ENCODE assay signal across 8 cellular contexts in genomic region chr14:94026886-94027469, GRCh38. TPM values are rescaled to one million over a fixed set of nuclear protein-coding genes. Genes with fewer than 3 reads are reported as not detected.
A peak's percentile ranks its signal among the peaks of the same experiment; 100 is the strongest.
DNase-seq lines count a peak whose midpoint lies in the region; ATAC-seq and TF ChIP-seq lines count a peak whose summit lies in the region.

No MANE protein-coding gene starts in this region.

- H2BK120ac ChIP-seq in mesenchymal stem cell (ENCODE audit: low read depth, low read length) = no peak overlapping the region

- H2AK5ac ChIP-seq in mesenchymal stem cell (ENCODE audit: low read length, severe bottlenecking) = no peak overlapping the region

- no peak for TF ChIP-seq POLR2A in body of pancreas (IDR thresholded peaks at IDR 0.05)
- TF ChIP-seq POLR2A in transverse colon (IDR thresholded peaks at IDR 0.05) = no peak

- no peak overlapping the region for H4K91ac ChIP-seq in mesenchymal stem cell (ENCODE audit: low read length)

- H2BK15ac ChIP-seq in mesenchymal stem cell (ENCODE audit: low read depth, poor library complexity, severe bottlenecking) = no peak overlapping the region

- H3K27me3 Mint-ChIP-seq in activated T-cell treated with anti-CD3 and anti-CD28 coated beads, Interleukin-2, amount 50 U/mL, for 72 hours (ENCODE audit: low read depth) = no peaks in the 10 kb centered on the region

- peaks cover 24% of the 10 kb centered on the region for H3K79me1 ChIP-seq in mesenchymal stem cell (replicated peaks; ENCODE audit: low read length, poor library complexity, severe bottlenecking)

- H3K4me1 ChIP-seq in body of pancreas (peaks cover 13% of the 10 kb centered on the region), mesenchymal stem cell (ENCODE audit: control insufficient read depth, insufficient read depth, low read depth, low read length) (peaks cover 18% of the 10 kb centered on the region), transverse colon (peaks cover 0 to 21% (median 13%) of the 10 kb centered on the region in 4 donors)

- 42 to 79% methylated on average over 7 to 17 of the region's 17 CpGs for whole genome bisulfite sequencing in body of pancreas, 2 donors
- WGBS in mesenchymal stem cell = 57% methylated on average over 17 of the region's 17 CpGs
- 41% methylated on average over 16 of the region's 17 CpGs; no CpG with 5 or more reads in 1 of the 2 donors for WGBS in transverse colon (ENCODE audit: low coverage in 1 of 2), 2 donors

- peak overlapping the region; percentile 29 for H2AFZ ChIP-seq in mesenchymal stem cell (ENCODE audit: low read depth, low read length)

- peak overlapping the region; percentile 71 for H3K9ac ChIP-seq in mesenchymal stem cell (ENCODE audit: low read length)

- H2BK12ac ChIP-seq in mesenchymal stem cell (ENCODE audit: low read length in 2 of 2) = peak overlapping the region in 1 of 2 experiments; percentile 32

- H3K18ac ChIP-seq in mesenchymal stem cell (ENCODE audit: low read depth in 1 of 2, low read length in 2 of 2) = peak overlapping the region; percentile 12 to 23

- H3K4me1 Mint-ChIP-seq in activated T-cell treated with anti-CD3 and anti-CD28 coated beads, Interleukin-2, amount 50 U/mL, for 72 hours (ENCODE audit: low read depth) = peaks cover 48% of the 10 kb centered on the region

- intact Hi-C loops in body of pancreas (cut with DNase I) = no loop called here
- intact Hi-C loops in transverse colon (cut with DNase I; ENCODE audit: low total_unique reads) = no loop called here

- no peak for TF ChIP-seq CTCF in body of pancreas (IDR thresholded peaks at IDR 0.05)
- no peak for TF ChIP-seq CTCF in transverse colon (IDR thresholded peaks at IDR 0.05)

- no peak for TF ChIP-seq EP300 in transverse colon (IDR thresholded peaks at IDR 0.05; ENCODE audit: low read depth)

- H2BK5ac ChIP-seq in mesenchymal stem cell (ENCODE audit: low read depth, low read length, poor library complexity, severe bottlenecking) = no peak overlapping the region

- H3K4ac ChIP-seq in mesenchymal stem cell (ENCODE audit: low read depth in 1 of 2, low read length in 2 of 2) = no peak overlapping the region

- DNase-seq in activated T-cell treated with anti-CD3 and anti-CD28 coated beads, Interleukin-2, amount 50 U/mL, for 72 hours = no peak
- DNase-seq in activated T-cell treated with anti-CD3 and anti-CD28 coated beads for 4 hours (no peak), body of pancreas (no peak), mesenchymal stem cell (no peak), transverse colon (no peak), activated gamma-delta T cell (lab: John Stamatoyannopoulos, UW) (no peak), SW480 (ENCODE audit: low spot score) (no peak), NK-92 (lab: John Stamatoyannopoulos, UW; ENCODE audit: unreplicated experiment) (no peak)

- H3K23ac ChIP-seq in mesenchymal stem cell (ENCODE audit: low read length in 2 of 2) = no peak overlapping the region

- no peaks in the 10 kb centered on the region for H3K9me3 Mint-ChIP-seq in activated T-cell treated with anti-CD3 and anti-CD28 coated beads, Interleukin-2, amount 50 U/mL, for 72 hours

- H3K27ac Mint-ChIP-seq in activated T-cell treated with anti-CD3 and anti-CD28 coated beads, Interleukin-2, amount 50 U/mL, for 72 hours = no peak overlapping the region

- H3K9me3 ChIP-seq in body of pancreas (no peaks in the 10 kb centered on the region), mesenchymal stem cell (ENCODE audit: control insufficient read depth, low read length) (no peaks in the 10 kb centered on the region), transverse colon (no peaks in the 10 kb centered on the region)

- no peaks in the 10 kb centered on the region for H3K36me3 Mint-ChIP-seq in activated T-cell treated with anti-CD3 and anti-CD28 coated beads, Interleukin-2, amount 50 U/mL, for 72 hours (ENCODE audit: insufficient read depth in 2 of 2)

- peak overlapping the region; percentile 26 to 69 for H3K4me3 ChIP-seq in body of pancreas
- peak overlapping the region; percentile 72 to 89 for H3K4me3 ChIP-seq in mesenchymal stem cell (ENCODE audit: insufficient read depth in 1 of 2, low read depth in 1 of 2, low read length in 2 of 2)
- H3K4me3 ChIP-seq in transverse colon = peak overlapping the region; percentile 50 to 79 (median 73)

- H4K8ac ChIP-seq in mesenchymal stem cell (ENCODE audit: low read length) = peak overlapping the region; percentile 67

- no peak for ATAC-seq in activated T-cell treated with anti-CD3 and anti-CD28 coated beads, Interleukin-2, amount 50 U/mL, for 72 hours (replicated peaks in 1 of 2)
- ATAC-seq in body of pancreas = no peak

- no peak overlapping the region for H3K14ac ChIP-seq in mesenchymal stem cell (ENCODE audit: low read length in 2 of 2)

- H3K27me3 ChIP-seq in body of pancreas = no peaks in the 10 kb centered on the region
- H3K27me3 ChIP-seq in mesenchymal stem cell (ENCODE audit: control insufficient read depth in 1 of 2, insufficient read depth in 1 of 2, low read length in 2 of 2) = peaks cover 0 to 5% of the 10 kb centered on the region in 2 experiments
- H3K27me3 ChIP-seq in transverse colon = no peaks in the 10 kb centered on the region

- H3K4me2 ChIP-seq in mesenchymal stem cell (ENCODE audit: low read length, poor library complexity, severe bottlenecking) = peak overlapping the region; percentile 57

- in situ Hi-C loops in transverse colon (cut with MboI; ENCODE audit: low pct_ligation_motif_present in 1 of 4, low pct_unique_long_range_greater_than_20kb in 1 of 4, low sequenced_read_pairs in 3 of 4) = no loop called here

- H3K36me3 ChIP-seq in body of pancreas (replicated peaks in 1 of 2; ENCODE audit: insufficient read depth in 1 of 2, low read depth in 2 of 2) (no peaks in the 10 kb centered on the region), mesenchymal stem cell (ENCODE audit: control insufficient read depth in 1 of 2, insufficient read depth in 2 of 2, low read depth in 1 of 2, low read length in 2 of 2) (no peaks in the 10 kb centered on the region), transverse colon (no peaks in the 10 kb centered on the region)

- H3K27ac ChIP-seq in body of pancreas (no peak overlapping the region), mesenchymal stem cell (ENCODE audit: low read length, poor library complexity, severe bottlenecking) (no peak overlapping the region), transverse colon (peak overlapping the region in 2 of 4 donors; percentile 46 to 62)

- H3K4me3 Mint-ChIP-seq in activated T-cell treated with anti-CD3 and anti-CD28 coated beads, Interleukin-2, amount 50 U/mL, for 72 hours = peak overlapping the region; percentile 37 to 77

RNA-seq across cellular contexts. Expression of gene OTUB2, which starts 0.8 kb away (rescaled TPM):
- 1 to 10 TPM; 1.9 to 2.1 TPM for total RNA-seq in activated T-cell treated with anti-CD3 and anti-CD28 coated beads, Interleukin-2, amount 50 U/mL, for 72 hours
- 1 to 10 TPM in 1 of 2 donors, under 1 TPM in 1; 0.33 to 1.8 TPM for total RNA-seq in body of pancreas
- polyA plus RNA-seq in mesenchymal stem cell (2013, experiment 1 of 2) = 1.1 TPM
- 1.1 TPM for polyA plus RNA-seq in mesenchymal stem cell (2013, experiment 2 of 2)
- 1 to 10 TPM in 2 of 4 donors, not detected in 2; 2.6 to 2.7 TPM for total RNA-seq in transverse colon

RNA-seq across cellular contexts. Expression of gene CCDC197, which starts 29.9 kb away (rescaled TPM):
- 1 to 10 TPM; 1.6 to 2.2 TPM for total RNA-seq in activated T-cell treated with anti-CD3 and anti-CD28 coated beads, Interleukin-2, amount 50 U/mL, for 72 hours
- total RNA-seq in body of pancreas = not detected
- not detected for polyA plus RNA-seq in mesenchymal stem cell (2013, experiment 1 of 2)
- polyA plus RNA-seq in mesenchymal stem cell (2013, experiment 2 of 2) = not detected
- not detected for total RNA-seq in transverse colon

RNA-seq across cellular contexts. Expression of gene ASB2, which starts 50.6 kb away (rescaled TPM):
- total RNA-seq in activated T-cell treated with anti-CD3 and anti-CD28 coated beads, Interleukin-2, amount 50 U/mL, for 72 hours = 10 to 100 TPM; 43.3 to 45.6 TPM
- total RNA-seq in body of pancreas = 1 to 10 TPM in 1 of 2 donors, under 1 TPM in 1; 0.33 to 7.0 TPM
- not detected for polyA plus RNA-seq in mesenchymal stem cell (2013, experiment 1 of 2)
- not detected for polyA plus RNA-seq in mesenchymal stem cell (2013, experiment 2 of 2)
- 10 to 100 TPM; 22.1 to 35.8 (median 27.9) TPM for total RNA-seq in transverse colon

RNA-seq across cellular contexts. Expression of gene DDX24, which starts 54.0 kb away (rescaled TPM):
- total RNA-seq in activated T-cell treated with anti-CD3 and anti-CD28 coated beads, Interleukin-2, amount 50 U/mL, for 72 hours = 100 to 1,000 TPM; 193 to 197 TPM
- total RNA-seq in body of pancreas (10 to 100 TPM; 48.0 to 95.6 TPM), transverse colon (100 to 1,000 TPM in 1 of 4 donors, 10 to 100 TPM in 3; 70.2 to 319 (median 87.7) TPM)
- polyA plus RNA-seq in mesenchymal stem cell (2013, experiment 1 of 2) = 132 TPM
- polyA plus RNA-seq in mesenchymal stem cell (2013, experiment 2 of 2) = 129 TPM

RNA-seq across cellular contexts. Expression of gene IFI27L1, which starts 54.1 kb away (rescaled TPM):
- 10 to 100 TPM; 59.6 to 71.4 TPM for total RNA-seq in activated T-cell treated with anti-CD3 and anti-CD28 coated beads, Interleukin-2, amount 50 U/mL, for 72 hours
- 1 to 10 TPM; 3.4 to 5.6 TPM for total RNA-seq in body of pancreas
- polyA plus RNA-seq in mesenchymal stem cell (2013, experiment 1 of 2) = 20.5 TPM
- polyA plus RNA-seq in mesenchymal stem cell (2013, experiment 2 of 2) = 20.5 TPM
- total RNA-seq in transverse colon = 10 to 100 TPM in 3 of 4 donors, not detected in 1; 12.3 to 21.3 (median 17.9) TPM
